In the genomic region with DNA sequence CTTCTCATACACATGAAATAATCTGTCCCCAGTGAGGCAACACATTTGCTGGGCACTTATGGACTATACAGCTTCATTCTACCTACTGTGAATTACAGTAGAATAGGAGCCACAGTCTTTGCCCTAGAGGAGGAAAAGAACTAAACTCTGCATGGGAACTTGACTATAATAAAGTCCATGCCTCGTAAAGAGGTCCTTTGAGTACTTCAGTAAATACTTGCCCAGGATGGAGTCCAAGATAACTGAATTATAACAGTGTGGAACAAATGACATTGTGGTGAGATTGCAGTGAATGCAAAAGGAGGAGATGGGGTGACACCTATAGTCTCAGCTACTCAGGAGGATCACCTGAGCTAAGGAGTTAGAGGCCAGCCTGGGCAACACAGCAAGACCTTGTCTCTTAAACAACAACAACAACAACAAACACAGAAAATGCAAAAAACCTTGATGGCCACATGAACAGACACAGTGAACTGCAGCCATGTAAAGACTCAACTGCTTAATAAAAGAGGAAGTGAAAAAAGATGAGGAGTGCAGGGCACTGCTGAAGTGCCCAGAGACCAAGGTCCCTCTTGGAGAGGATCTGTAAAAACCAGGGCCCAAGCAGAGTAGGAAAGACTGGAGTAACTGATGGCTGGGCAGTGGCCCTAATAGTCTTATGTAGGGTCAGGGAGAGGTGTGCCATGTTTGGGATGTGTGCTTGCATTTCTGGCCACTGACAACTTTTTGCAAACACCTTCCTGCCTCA, we compare ENCODE assay signal across 2 cellular contexts.
TF ChIP-seq lines count a peak whose summit lies in the region.

No MANE protein-coding gene starts in this region.

TF ChIP-seq in HEK293T, 16 proteins besides CTCF, POLR2A, EP300 and RAD21:
- no peak for TF ChIP-seq CTBP1 (IDR thresholded peaks at IDR 0.05; ENCODE audit: borderline replicate concordance)
- TF ChIP-seq FOXK2 (IDR thresholded peaks at IDR 0.05), result no peak
- no peak for TF ChIP-seq ZNF384 (IDR thresholded peaks at IDR 0.05)

TF ChIP-seq in HepG2, 621 proteins besides CTCF, POLR2A, EP300 and RAD21:
- TF ChIP-seq ZNF672 (CRISPR knock-in tag; IDR thresholded peaks at IDR 0.05) (no peak), SP4 (CRISPR knock-in tag; IDR thresholded peaks at IDR 0.05) (no peak), ZNF333 (CRISPR knock-in tag; IDR thresholded peaks at IDR 0.05; ENCODE audit: borderline replicate concordance) (no peak), MTF1 (CRISPR knock-in tag; IDR thresholded peaks at IDR 0.05) (no peak), ZNF572 (CRISPR knock-in tag; IDR thresholded peaks at IDR 0.05) (no peak), HOXA9 (CRISPR knock-in tag; IDR thresholded peaks at IDR 0.05; ENCODE audit: borderline replicate concordance) (no peak)
